Comparison of ENCODE assay signal across 24 cellular contexts in the genomic region with DNA sequence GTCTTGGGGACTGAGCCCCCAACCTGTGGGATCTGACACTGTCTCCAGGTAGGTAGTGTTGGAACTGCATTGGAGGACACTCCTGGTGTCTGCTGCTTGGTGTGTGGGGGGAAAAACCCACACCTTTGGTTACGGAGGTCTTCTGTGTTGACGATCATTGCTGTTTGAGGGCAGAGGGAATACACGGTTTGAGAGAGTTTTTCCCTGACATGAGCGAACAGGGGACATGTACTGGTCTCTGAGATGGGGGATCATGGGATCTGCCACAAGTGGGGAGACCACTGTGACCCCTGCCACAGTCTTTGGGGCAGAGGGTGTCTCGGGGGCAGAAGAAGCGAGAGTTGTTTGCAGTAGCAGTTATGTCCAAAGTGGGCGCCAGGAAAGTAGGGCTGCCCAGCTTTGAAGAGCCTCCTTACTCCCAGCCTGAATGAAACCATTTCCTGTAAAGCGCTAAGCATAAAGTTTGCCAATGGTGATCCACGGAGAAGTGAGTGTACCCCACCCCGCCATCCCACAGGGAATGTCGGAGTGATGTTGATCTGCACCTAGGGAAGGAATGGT. TPM values are rescaled to one million over a fixed set of nuclear protein-coding genes. Genes with fewer than 3 reads are reported as not detected.
A peak's percentile ranks its signal among the peaks of the same experiment; 100 is the strongest.
DNase-seq lines count a peak whose midpoint lies in the region; ATAC-seq, FAIRE-seq and TF ChIP-seq lines count a peak whose summit lies in the region.
"Had no signal": no experiment of that assay in that cellular context is flagged by ENCODE, and none has a peak within 500 bp of the region (broad histone marks: within the 10 kb centered on the region; RNA-seq: fewer than 3 reads in every experiment).

No MANE protein-coding gene starts in this region.

- H3K9me3 ChIP-seq in T-helper 17 cell (ENCODE audit: control insufficient read depth, low read length, poor library complexity, severe bottlenecking), result no peaks in the 10 kb centered on the region
- H3K9me3 ChIP-seq: BE2C had no signal

- ATAC-seq in T-helper 17 cell (no peak), HG02642 (IDR thresholded peaks at IDR 0.05; ENCODE audit: poor library complexity, unreplicated experiment) (no peak)

- DNase-seq in GM10248 (ENCODE audit: extremely low spot score) (peak; percentile 5), T-helper 17 cell (no peak), neural crest cell (ENCODE audit: low read depth, low spot score) (no peak), urothelium cell line (ENCODE audit: low spot score) (no peak), germinal center (ENCODE audit: low spot score) (no peak), NOMO-1 (lab: John Stamatoyannopoulos, UW; ENCODE audit: unreplicated experiment in 2 of 2) (no peak)
- DNase-seq: 8988T; BE2C; C1 segment of cervical spinal cord; CD8-positive, alpha-beta memory T cell; COR-L47; DMS 273 treated with DMSO at 0.1 percent for 48 hours; DMS53; DND-41; EL; GOT3; H7; HFFc6 had no signal

- no peaks in the 10 kb centered on the region for H3K9me3 Mint-ChIP-seq in neural crest cell
- H3K9me3 Mint-ChIP-seq: CD4-positive, CD25-positive, alpha-beta regulatory T cell; CD8-positive, alpha-beta memory T cell; HFFc6 had no signal

- peak; percentile 40 for FAIRE-seq in urothelium cell line (lab: Jason Lieb, UNC)
- FAIRE-seq: GM12892, GM18507, HepG2 had no signal

- no peak overlapping the region for H3K4me3 Mint-ChIP-seq in T-helper 17 cell
- no peak overlapping the region for H3K4me3 Mint-ChIP-seq in neural crest cell
- H3K4me3 Mint-ChIP-seq: CD4-positive, CD25-positive, alpha-beta regulatory T cell; CD8-positive, alpha-beta memory T cell; HFFc6 had no signal

- H3K27me3 Mint-ChIP-seq in T-helper 17 cell (peaks cover 17% of the 10 kb centered on the region), neural crest cell (ENCODE audit: low read depth) (no peaks in the 10 kb centered on the region)

- H3K36me3 Mint-ChIP-seq in T-helper 17 cell (ENCODE audit: low read depth) (no peaks in the 10 kb centered on the region), neural crest cell (ENCODE audit: low read depth) (no peaks in the 10 kb centered on the region)
- H3K36me3 Mint-ChIP-seq: CD4-positive, CD25-positive, alpha-beta regulatory T cell; CD8-positive, alpha-beta memory T cell had no signal

- CTCF ChIA-PET in GM10248 (lab: Yijun Ruan, JAX), result interaction anchor here (2.5 kb wide), 1 partner anchor 10 kb away, joined by 16 read pairs; no protein-coding TSS in a partner anchor

- no peak for TF ChIP-seq CTCF in GM10248 (IDR thresholded peaks at IDR 0.05; ENCODE audit: control extremely low read depth, extremely low read depth, low read depth, missing control alignments)
- TF ChIP-seq CTCF in neural crest cell (conservative IDR thresholded peaks at IDR 0.05), result no peak

- H3K27ac Mint-ChIP-seq in T-helper 17 cell, result peak overlapping the region; percentile 4
- H3K27ac Mint-ChIP-seq in neural crest cell (ENCODE audit: unreplicated experiment), result peak overlapping the region; percentile 54
- H3K27ac Mint-ChIP-seq: CD4-positive, CD25-positive, alpha-beta regulatory T cell; CD8-positive, alpha-beta memory T cell; HFFc6 had no signal

- H3K4me1 Mint-ChIP-seq in T-helper 17 cell (peaks cover 3% of the 10 kb centered on the region), neural crest cell (no peaks in the 10 kb centered on the region)
- H3K4me1 Mint-ChIP-seq: CD4-positive, CD25-positive, alpha-beta regulatory T cell; CD8-positive, alpha-beta memory T cell had no signal

- POLR2A ChIA-PET in GM10248 (lab: Yijun Ruan, JAX), result no interaction called here

RNA-seq across cellular contexts. Expression of a gene that starts 5.4 kb away (rescaled TPM):
- total RNA-seq in T-helper 17 cell, result not detected
- total RNA-seq in neural crest cell, result not detected in 2 replicates
- total RNA-seq: CD8-positive, alpha-beta memory T cell; G401; H7; HFFc6 had no signal

RNA-seq across cellular contexts. Expression of a gene that starts 12.2 kb away (rescaled TPM):
- not detected for total RNA-seq in T-helper 17 cell
- not detected in 2 replicates for total RNA-seq in neural crest cell
- total RNA-seq: CD4-positive, CD25-positive, alpha-beta regulatory T cell; CD8-positive, alpha-beta memory T cell; H7; HepG2 had no signal

RNA-seq across cellular contexts. Expression of a gene that starts 17.3 kb away (rescaled TPM):
- total RNA-seq in T-helper 17 cell (not detected), neural crest cell (not detected in 2 replicates)
- total RNA-seq: CD4-positive, CD25-positive, alpha-beta regulatory T cell; CD8-positive, alpha-beta memory T cell; G401; H7; HFFc6 had no signal
